23 cellular contexts compared by ENCODE assay signal in the genomic region with DNA sequence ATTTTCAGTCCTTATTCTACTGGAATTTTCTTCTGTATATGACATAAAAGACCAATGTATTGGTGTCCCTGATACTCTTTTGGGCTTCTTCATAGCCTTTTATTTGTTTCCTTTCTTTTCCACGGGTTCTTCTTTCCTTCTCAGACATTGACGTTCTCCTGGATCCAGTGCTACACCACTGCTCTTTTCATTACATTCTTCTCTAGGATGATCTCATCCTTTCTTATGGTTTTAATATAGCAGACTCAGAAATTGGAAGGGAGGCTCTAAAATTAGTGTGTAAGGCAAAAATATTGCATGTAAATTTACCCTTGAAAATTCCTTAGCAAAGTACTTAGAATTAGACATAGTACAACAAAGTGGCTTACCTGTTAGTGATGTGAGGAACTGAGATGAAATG.
"Had no signal": no experiment of that assay in that cellular context is flagged by ENCODE, and none has a peak within 500 bp of the region (broad histone marks: within the 10 kb centered on the region; RNA-seq: fewer than 3 reads in every experiment).

No MANE protein-coding gene starts in this region.

- H3K36me3 ChIP-seq: colonic mucosa, esophagus muscularis mucosa, neural progenitor cell, prostate gland, right atrium auricular region, suprapubic skin had no signal

- H3K4me3 ChIP-seq: colonic mucosa, esophagus muscularis mucosa, lung, neural progenitor cell, prostate gland, right atrium auricular region, smooth muscle cell, suprapubic skin had no signal

- H3K9ac ChIP-seq: neural progenitor cell had no signal

- DNase-seq: colonic mucosa; dermis blood vessel endothelial cell; effector memory CD4-positive, alpha-beta T cell; kidney; mesendoderm; midbrain; naive thymus-derived CD4-positive, alpha-beta T cell; stimulated activated CD4-positive, alpha-beta T cell treated with anti-CD3 and anti-CD28 coated beads, Interleukin-12 subunit alpha, Interleukin-12 subunit beta, amount 100 ng/mL, for 4 hours; stimulated activated CD4-positive, alpha-beta T cell treated with anti-CD3 and anti-CD28 coated beads, Interleukin-1b, Interleukin-23, amount 100 ng/mL, for 48 hours; stimulated activated CD4-positive, alpha-beta T cell treated with anti-CD3 and anti-CD28 coated beads, Interleukin-4, amount 100 ng/mL, for 1 hour; stimulated activated CD8-positive, alpha-beta memory T cell treated with anti-CD3 and anti-CD28 coated beads, Interleukin-4, amount 100 ng/mL, for 48 hours; stimulated activated naive CD4-positive, alpha-beta T cell; stimulated activated naive CD8-positive, alpha-beta T cell treated with anti-CD3 and anti-CD28 coated beads, Interleukin-15, amount 100 ng/mL, for 72 hours; trophoblast cell had no signal

- ATAC-seq: left lobe of liver; naive thymus-derived CD4-positive, alpha-beta T cell; sciatic nerve; stimulated activated naive CD8-positive, alpha-beta T cell treated with anti-CD3 and anti-CD28 coated beads, Interleukin-15, amount 100 ng/mL, for 72 hours had no signal

- H3K9me3 ChIP-seq: colonic mucosa, esophagus muscularis mucosa, prostate gland, right atrium auricular region, suprapubic skin had no signal

- H3K4me2 ChIP-seq: neural progenitor cell, smooth muscle cell had no signal

- H3K27ac ChIP-seq: colonic mucosa, esophagus muscularis mucosa, neural progenitor cell, prostate gland, right atrium auricular region, suprapubic skin had no signal

- H3K27me3 ChIP-seq: colonic mucosa, esophagus muscularis mucosa, neural progenitor cell, right atrium auricular region, suprapubic skin had no signal

- H3K4me1 ChIP-seq: colonic mucosa, esophagus muscularis mucosa, neural progenitor cell, prostate gland, right atrium auricular region, suprapubic skin had no signal
